12 cellular contexts compared by ENCODE assay signal in the genomic region with DNA sequence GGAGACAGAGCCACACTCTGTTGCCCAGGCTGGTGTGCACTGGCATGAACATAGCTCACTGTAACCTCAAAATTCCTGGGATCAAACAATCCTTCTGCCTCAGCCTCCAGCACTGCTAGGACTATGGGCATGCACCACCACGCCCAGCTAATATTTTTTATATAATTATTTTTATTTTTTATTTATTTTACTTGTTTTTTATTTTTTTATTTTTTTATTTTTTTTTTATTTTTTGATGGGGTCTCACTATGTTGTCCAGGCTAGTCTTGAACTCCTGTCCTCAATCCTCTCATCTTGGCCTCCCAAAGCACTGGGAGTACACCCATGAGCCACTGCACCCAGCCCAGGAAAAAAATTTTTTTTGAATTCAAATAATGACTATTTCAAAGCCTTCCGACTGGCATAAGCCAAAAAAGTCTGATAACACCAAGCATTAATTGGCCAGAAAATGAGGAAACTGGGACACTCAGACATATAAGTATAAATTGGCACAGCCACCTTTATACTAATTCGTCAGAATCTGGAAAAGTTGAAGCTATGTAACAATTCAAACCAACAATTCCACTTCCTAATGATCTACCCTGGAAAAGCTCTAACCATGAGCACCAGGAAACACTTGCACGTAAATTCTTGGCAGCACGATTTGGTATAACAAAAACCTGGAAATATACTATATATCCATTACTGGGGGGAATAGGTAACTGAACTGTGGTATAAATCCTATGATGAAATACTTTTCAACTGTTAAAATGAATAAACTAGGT. TPM values are rescaled to one million over a fixed set of nuclear protein-coding genes. Genes with fewer than 3 reads are reported as not detected.
DNase-seq lines count a peak whose midpoint lies in the region; ATAC-seq and TF ChIP-seq lines count a peak whose summit lies in the region.
"Had no signal": no experiment of that assay in that cellular context is flagged by ENCODE, and none has a peak within 500 bp of the region (broad histone marks: within the 10 kb centered on the region; RNA-seq: fewer than 3 reads in every experiment).

No MANE protein-coding gene starts in this region.

- no peaks in the 10 kb centered on the region for H3K9me3 Mint-ChIP-seq in activated T-cell treated with anti-CD3 and anti-CD28 coated beads, Interleukin-2, amount 50 U/mL, for 24 hours

- peak overlapping the region; percentile 89 for H3K4me2 ChIP-seq in OCI-LY7 (ENCODE audit: low read length)
- no peak overlapping the region for H3K4me2 ChIP-seq in hepatocyte

- H3K27ac Mint-ChIP-seq in activated T-cell treated with anti-CD3 and anti-CD28 coated beads, Interleukin-2, amount 50 U/mL, for 24 hours, result peak overlapping the region; percentile 95

- TF ChIP-seq CTCF in OCI-LY7 (conservative IDR thresholded peaks at IDR 0.05; ENCODE audit: low read length) (no peak), stomach (IDR thresholded peaks at IDR 0.05) (no peak), hepatocyte (IDR thresholded peaks at IDR 0.05; ENCODE audit: poor library complexity) (no peak)

- H3K4me1 ChIP-seq in OCI-LY7 (ENCODE audit: insufficient read depth, low read length, poor library complexity, severe bottlenecking) (peaks cover 54% of the 10 kb centered on the region), stomach (peaks cover 0 to 80% (median 44%) of the 10 kb centered on the region in 4 donors), hepatocyte (ENCODE audit: insufficient read depth) (peaks cover 4% of the 10 kb centered on the region)

- no peak for TF ChIP-seq EP300 in stomach (IDR thresholded peaks at IDR 0.05)

- peak overlapping the region; percentile 98 for H3K4me3 Mint-ChIP-seq in activated T-cell treated with anti-CD3 and anti-CD28 coated beads, Interleukin-2, amount 50 U/mL, for 24 hours

- H4K20me1 ChIP-seq in OCI-LY7 (ENCODE audit: insufficient read depth, low read length) (no peaks in the 10 kb centered on the region), hepatocyte (ENCODE audit: insufficient read depth, poor library complexity, severe bottlenecking) (peaks cover 2% of the 10 kb centered on the region)

- POLR2A ChIA-PET in OCI-LY7 (lab: Charles Lee), result interaction anchor here (1.2 to 3.1 kb wide), 3 partner anchors 9 to 16 kb away, joined by 3 to 51 read pairs (median 3); no protein-coding TSS in a partner anchor

- CTCF ChIA-PET in OCI-LY7 (lab: Charles Lee; ENCODE audit: unreplicated experiment), result interaction anchor here (0.6 to 1.8 kb wide), 2 partner anchors 8 to 546 kb away, joined by 3 to 9 read pairs; no protein-coding TSS in a partner anchor

- no peak for ATAC-seq in HG03342 (IDR thresholded peaks at IDR 0.05; ENCODE audit: unreplicated experiment)
- ATAC-seq: Right ventricle myocardium inferior had no signal

- peaks cover 83% of the 10 kb centered on the region for H3K36me3 Mint-ChIP-seq in activated T-cell treated with anti-CD3 and anti-CD28 coated beads, Interleukin-2, amount 50 U/mL, for 24 hours (ENCODE audit: low read depth)

- TF ChIP-seq POLR2A in stomach (IDR thresholded peaks at IDR 0.05), result no peak

- H3K79me2 ChIP-seq in OCI-LY7 (ENCODE audit: insufficient read depth, low read depth, low read length) (peaks cover 91% of the 10 kb centered on the region), hepatocyte (peaks cover 86% of the 10 kb centered on the region)

- intact Hi-C loops in OCI-LY7 (cut with micrococcal nuclease; ENCODE audit: unreplicated experiment), result no loop called here
- intact Hi-C loops in stomach (cut with DNase I; ENCODE audit: low total_unique reads), result no loop called here
- intact Hi-C loops in posterior cingulate gyrus (cut with DNase I), result no loop called here

- peaks cover 47% of the 10 kb centered on the region for H3K4me1 Mint-ChIP-seq in activated T-cell treated with anti-CD3 and anti-CD28 coated beads, Interleukin-2, amount 50 U/mL, for 24 hours (ENCODE audit: low read depth)

- H3K27ac ChIP-seq in OCI-LY7 (ENCODE audit: low read depth, low read length, poor library complexity, severe bottlenecking) (peak overlapping the region; percentile 83), stomach (peak overlapping the region in 3 of 5 donors; percentile 34 to 73 (median 65)), hepatocyte (no peak overlapping the region)
- H3K27ac ChIP-seq: epithelial cell of prostate had no signal

- DNase-seq in activated T-cell treated with anti-CD3 and anti-CD28 coated beads, Interleukin-2, amount 50 U/mL, for 24 hours, result no peak
- DNase-seq in activated T-cell treated with anti-CD3 and anti-CD28 coated beads for 4 hours (no peak), OCI-LY7 (ENCODE audit: low spot score) (no peak), dermis blood vessel endothelial cell (peak; percentile 75), stomach (no peak), hepatocyte (ENCODE audit: low spot score) (no peak), posterior cingulate gyrus (no peak)
- DNase-seq: activated CD4-positive, alpha-beta T cell treated with anti-CD3 and anti-CD28 coated beads, Interleukin-2, amount 50 U/mL, for 4 hours; NCI-H345 had no signal

- H3K9me3 ChIP-seq in OCI-LY7 (ENCODE audit: low read length) (no peaks in the 10 kb centered on the region), stomach (no peaks in the 10 kb centered on the region), hepatocyte (ENCODE audit: low read depth) (no peaks in the 10 kb centered on the region)

- H3K27me3 ChIP-seq in stomach (no peaks in the 10 kb centered on the region), hepatocyte (no peaks in the 10 kb centered on the region)

- H3K36me3 ChIP-seq in OCI-LY7 (ENCODE audit: insufficient read depth, low read length) (peaks cover 30% of the 10 kb centered on the region), stomach (peaks cover 0 to 2% (median 0%) of the 10 kb centered on the region in 4 donors), hepatocyte (replicated peaks; ENCODE audit: insufficient read depth, low read depth) (no peaks in the 10 kb centered on the region)

- H3K9me2 ChIP-seq in OCI-LY7 (ENCODE audit: insufficient read depth, low read length) (no peaks in the 10 kb centered on the region), hepatocyte (replicated peaks; ENCODE audit: insufficient read depth) (no peaks in the 10 kb centered on the region)

- BruUV-seq in OCI-LY7 (replicated peaks; lab: Mats Ljungman, UMichigan), result no TSS peak

- no peaks in the 10 kb centered on the region for H3K27me3 Mint-ChIP-seq in activated T-cell treated with anti-CD3 and anti-CD28 coated beads, Interleukin-2, amount 50 U/mL, for 24 hours

- WGBS in stomach, 5 donors, result 41 to 49% (median 45%) methylated on average over 5 of the region's 5 CpGs
- 91% methylated on average over 5 of the region's 5 CpGs for WGBS in hepatocyte (ENCODE audit: low lambda C conversion rate, missing lambda C conversion rate)

- H2AFZ ChIP-seq in OCI-LY7 (ENCODE audit: low read length) (no peak overlapping the region), hepatocyte (no peak overlapping the region)

- H3K4me3 ChIP-seq in OCI-LY7 (ENCODE audit: low read depth, low read length, poor library complexity, severe bottlenecking) (peak overlapping the region; percentile 100), stomach (peak overlapping the region in 1 of 4 donors; percentile 13), hepatocyte (no peak overlapping the region)

RNA-seq across cellular contexts. Expression of gene ZC3HAV1, which starts 6.3 kb away (rescaled TPM):
- 44.2 and 47.4 TPM in 2 replicates for total RNA-seq in OCI-LY7 (2014; rRNA removed; shearing (Covaris generic))
- total RNA-seq in OCI-LY7 (2022) (47.6 and 52.4 TPM in 2 replicates), dermis blood vessel endothelial cell (44.6 and 73.2 TPM in 2 replicates), stomach (10 to 100 TPM in 4 of 5 donors, 1 to 10 TPM in 1; 7.6 to 34.3 (median 20.3) TPM), hepatocyte (25.5 and 27.9 TPM in 2 replicates)
- polyA plus RNA-seq in stomach (1 to 10 TPM; 5.5 to 7.0 (median 5.7) TPM), hepatocyte (20.4 and 23.8 TPM in 2 replicates)
